In the genomic region with DNA sequence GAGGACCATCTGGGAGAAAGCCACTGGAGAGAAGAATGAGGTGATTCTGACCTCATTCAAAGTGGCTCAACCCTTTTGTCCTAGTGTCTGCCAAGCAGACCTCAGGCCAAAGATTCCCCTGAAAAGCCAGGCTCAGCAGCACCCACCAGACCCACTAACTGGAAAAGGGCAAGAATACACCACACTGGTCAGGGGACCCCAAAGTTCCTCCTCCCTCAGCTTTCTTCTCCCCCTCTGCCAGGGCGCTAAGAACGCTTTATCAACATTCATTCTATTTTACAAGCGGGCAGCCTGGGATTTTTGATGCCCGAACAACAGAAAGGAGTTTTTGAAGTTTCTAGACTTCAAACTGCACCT, we compare ENCODE assay signal across 22 cellular contexts. TPM values are rescaled to one million over a fixed set of nuclear protein-coding genes. Genes with fewer than 3 reads are reported as not detected.
DNase-seq lines count a peak whose midpoint lies in the region; ATAC-seq, FAIRE-seq and TF ChIP-seq lines count a peak whose summit lies in the region.
"Had no signal": no experiment of that assay in that cellular context is flagged by ENCODE, and none has a peak within 500 bp of the region (broad histone marks: within the 10 kb centered on the region; RNA-seq: fewer than 3 reads in every experiment).

No MANE protein-coding gene starts in this region.

- no peak overlapping the region for H3K9ac ChIP-seq in HepG2 (ENCODE audit: insufficient read depth, low read depth, low read length)
- peak overlapping the region; percentile 73 for H3K9ac ChIP-seq in skeletal muscle satellite cell (ENCODE audit: low read depth, low read length)

- 10% methylated on average over 4 of the region's 4 CpGs for WGBS in HepG2 (ENCODE audit: low lambda C conversion rate)

- CTCF ChIA-PET in HepG2 (lab: Yijun Ruan, JAX; ENCODE audit: low intra/inter-chr PET ratio, low total read pairs), result no interaction called here

- H3K9me3 ChIP-seq in HAP-1, result no peaks in the 10 kb centered on the region
- no peaks in the 10 kb centered on the region for H3K9me3 ChIP-seq in HepG2 (ENCODE audit: low read length)
- no peaks in the 10 kb centered on the region for H3K9me3 ChIP-seq in skeletal muscle satellite cell (replicated peaks; ENCODE audit: low read length)
- H3K9me3 ChIP-seq: ovary, right atrium auricular region, transverse colon had no signal

- BruUV-seq in HepG2 (replicated peaks; lab: Mats Ljungman, UMichigan), result no TSS peak

- ATAC-seq in HepG2, result peak; percentile 17
- ATAC-seq in GM18519 (IDR thresholded peaks at IDR 0.05; ENCODE audit: low FRiP score, unreplicated experiment), result no peak
- ATAC-seq in HG02870 (IDR thresholded peaks at IDR 0.05; ENCODE audit: unreplicated experiment), result no peak
- ATAC-seq: Right ventricle myocardium inferior had no signal

- FAIRE-seq in HepG2 (lab: Jason Lieb, UNC), result no peak

- TF ChIP-seq RAD21 in HepG2 (CRISPR knock-in tag; IDR thresholded peaks at IDR 0.05), result no peak

- H3K4me3 ChIP-seq in HAP-1, result peak overlapping the region; percentile 21
- peak overlapping the region; percentile 44 for H3K4me3 ChIP-seq in brain microvascular endothelial cell (ENCODE audit: low read depth, low read length)
- no peak overlapping the region for H3K4me3 ChIP-seq in HepG2 (replicated peaks in 1 of 3; ENCODE audit: insufficient read depth in 1 of 3, low read depth in 2 of 3, low read length in 3 of 3)
- peak overlapping the region; percentile 67 for H3K4me3 ChIP-seq in skeletal muscle satellite cell (ENCODE audit: low read length)
- H3K4me3 ChIP-seq: hepatocyte, lung, ovary, transverse colon had no signal

- TF ChIP-seq EP300 in HepG2 (IDR thresholded peaks at IDR 0.05; ENCODE audit: low read depth in 2 of 2, low read length in 2 of 2) (no peak), HepG2 (CRISPR knock-in tag; IDR thresholded peaks at IDR 0.05; ENCODE audit: borderline replicate concordance) (no peak)

- no peak for DNase-seq in HAP-1 (ENCODE audit: low spot score in 2 of 2)
- DNase-seq in brain microvascular endothelial cell, result no peak
- DNase-seq in HepG2 (ENCODE audit: low spot score), result no peak
- no peak for DNase-seq in NCI-H2081 (lab: John Stamatoyannopoulos, UW)
- DNase-seq: activated CD4-positive, alpha-beta memory T cell treated with anti-CD3 and anti-CD28 coated beads, Interleukin-2, amount 10 ng/mL, durations not matched to agents 7 days and 5 days; activated effector memory CD4-positive, alpha-beta T cell treated with Interleukin-2 at 50 U/mL for 16 hours; CD4-positive, CD25-positive, alpha-beta regulatory T cell; HCEC 1CT; NCI-H2029; OCI-M1; ovary; SW 1271; transverse colon had no signal

- H4K20me1 ChIP-seq in HepG2 (ENCODE audit: insufficient read depth, low read length), result no peaks in the 10 kb centered on the region; the same call in 1 of the 2 replicates

- H3K79me2 ChIP-seq in HepG2 (ENCODE audit: insufficient read depth, low read length), result no peaks in the 10 kb centered on the region
- H3K79me2 ChIP-seq: hepatocyte had no signal

- TF ChIP-seq CTCF in brain microvascular endothelial cell (IDR thresholded peaks at IDR 0.05; ENCODE audit: low read depth, low read length, missing control alignments) (no peak), HepG2 (CRISPR knock-in tag; IDR thresholded peaks at IDR 0.05) (no peak)

- in situ Hi-C loops in HAP-1 (cut with MboI; ENCODE audit: low sequenced_read_pairs) (no loop called here), brain microvascular endothelial cell (cut with HindIII; ENCODE audit: low pct_ligation_motif_present, low sequenced_read_pairs) (no loop called here), HepG2 (cut with HindIII; ENCODE audit: extremely low pct_ligation_motif_present, low pct_unique_long_range_greater_than_20kb) (no loop called here)

- POLR2A ChIA-PET in HepG2 (lab: Yijun Ruan, JAX), result no interaction called here

- no peak for TF ChIP-seq POLR2A in HepG2 (IDR thresholded peaks at IDR 0.05; ENCODE audit: insufficient read depth in 1 of 2, low read depth in 2 of 2, low read length in 2 of 2)

- no peak overlapping the region for H2AFZ ChIP-seq in HepG2 (ENCODE audit: low read length)
- H2AFZ ChIP-seq: hepatocyte had no signal

- no peak overlapping the region for H3K27ac ChIP-seq in brain microvascular endothelial cell
- H3K27ac ChIP-seq in HepG2 (ENCODE audit: extremely low read length, insufficient read depth, low read length), result no peak overlapping the region
- H3K27ac ChIP-seq: hepatocyte, ovary, right atrium auricular region, transverse colon had no signal

- H3K27me3 ChIP-seq in HAP-1 (ENCODE audit: low read depth) (peaks cover 6% of the 10 kb centered on the region), brain microvascular endothelial cell (replicated peaks) (peaks cover 77% of the 10 kb centered on the region), HepG2 (ENCODE audit: control insufficient read depth in 1 of 2, insufficient read depth in 2 of 2, low read length in 2 of 2) (peaks cover 18 to 80% of the 10 kb centered on the region in 2 experiments; a peak in 4 of 5 replicates), skeletal muscle satellite cell (ENCODE audit: control insufficient read depth, insufficient read depth, low read length) (no peaks in the 10 kb centered on the region)
- H3K27me3 ChIP-seq: ovary had no signal

- H3K4me1 ChIP-seq in HAP-1, result peaks cover 21% of the 10 kb centered on the region
- H3K4me1 ChIP-seq in HepG2 (ENCODE audit: insufficient read depth, low read length), result no peaks in the 10 kb centered on the region
- H3K4me1 ChIP-seq in skeletal muscle satellite cell (ENCODE audit: control insufficient read depth, insufficient read depth, low read length), result peaks cover 26% of the 10 kb centered on the region

- H3K36me3 ChIP-seq in HAP-1 (replicated peaks) (no peaks in the 10 kb centered on the region), brain microvascular endothelial cell (replicated peaks) (no peaks in the 10 kb centered on the region), HepG2 (replicated peaks in 1 of 2; ENCODE audit: control insufficient read depth in 1 of 2, insufficient read depth in 2 of 2, low read length in 2 of 2) (no peaks in the 10 kb centered on the region), skeletal muscle satellite cell (ENCODE audit: insufficient read depth, low read length) (no peaks in the 10 kb centered on the region)
- H3K36me3 ChIP-seq: ovary, right atrium auricular region, transverse colon had no signal

- intact Hi-C loops in HepG2 (cut with micrococcal nuclease; ENCODE audit: unreplicated experiment), result no loop called here

- H3K4me2 ChIP-seq in HepG2 (ENCODE audit: low read depth, low read length), result no peak overlapping the region
- H3K4me2 ChIP-seq in skeletal muscle satellite cell (ENCODE audit: low read length), result peak overlapping the region; percentile 83

TF ChIP-seq in HepG2, 621 proteins besides CTCF, POLR2A, EP300 and RAD21:
- TF ChIP-seq POLR2G (IDR thresholded peaks at IDR 0.05; ENCODE audit: low read depth, low read length), result no peak
- 0 out of 2 replicates have a peak, but pooled peaks have one; percentile 65 for TF ChIP-seq EZH2 (conservative IDR thresholded peaks at IDR 0.05; ENCODE audit: low read depth, low read length)
TF ChIP-seq in HepG2: peak in this region for 1.

RNA-seq across cellular contexts. Expression of gene PAX3, which starts 7.3 kb away (rescaled TPM):
- not detected in 2 replicates for total RNA-seq in HepG2 (2016; rRNA removed; fragmentation: Illumina TruSeq; extraction: Trizol)
- total RNA-seq in HepG2 (2016; cell fraction: cytosol; rRNA removed; fragmentation: Illumina TruSeq; extraction: Trizol; ENCODE audit: low read depth), result not detected in 2 replicates
- total RNA-seq in HepG2 (2016; cell fraction: insoluble cytoplasmic fraction; rRNA removed; fragmentation: Illumina TruSeq; extraction: Trizol), result not detected in 2 replicates
- total RNA-seq in HepG2 (2016; cell fraction: membrane; rRNA removed; fragmentation: Illumina TruSeq; extraction: Trizol), result not detected in 2 replicates
- not detected in 2 replicates for total RNA-seq in HepG2 (2016; cell fraction: nucleus; rRNA removed; fragmentation: Illumina TruSeq; extraction: Trizol)
- polyA plus RNA-seq in HepG2 (2011; rRNA removed), result 0.07 TPM in 1 of 2 replicates, not detected in the other
- polyA plus RNA-seq in HepG2 (2011; cell fraction: cytosol; rRNA removed), result not detected in 2 replicates
- not detected in 2 replicates for polyA plus RNA-seq in HepG2 (2011; cell fraction: nucleus; rRNA removed)
- polyA plus RNA-seq in HepG2 (2012), result not detected in 2 replicates
- polyA plus RNA-seq in HepG2 (2016; cell fraction: cytosol; fragmentation: Illumina TruSeq; extraction: Trizol; ENCODE audit: low read depth), result not detected in 2 replicates
- polyA plus RNA-seq in HepG2 (2016; cell fraction: insoluble cytoplasmic fraction; fragmentation: Illumina TruSeq; extraction: Trizol; ENCODE audit: low read depth), result not detected in 2 replicates
- not detected in 2 replicates for polyA plus RNA-seq in HepG2 (2016; cell fraction: membrane; fragmentation: Illumina TruSeq; extraction: Trizol; ENCODE audit: low read depth)
- not detected in 2 replicates for polyA plus RNA-seq in HepG2 (2016; cell fraction: nucleus; fragmentation: Illumina TruSeq; extraction: Trizol; ENCODE audit: insufficient read depth, low read depth)
- polyA minus RNA-seq in HepG2 (2011; rRNA and poly(A)+ RNA removed; ENCODE audit: low replicate concordance), result not detected in 2 replicates
- not detected in 2 replicates for polyA minus RNA-seq in HepG2 (2011; cell fraction: cytosol; rRNA and poly(A)+ RNA removed)
- polyA minus RNA-seq in HepG2 (2011; cell fraction: nucleus; rRNA and poly(A)+ RNA removed), result not detected in 2 replicates
- under 0.01 and 0.44 TPM in 2 replicates for total RNA-seq in skeletal muscle satellite cell (2012; rRNA removed)
- total RNA-seq: activated CD4-positive, alpha-beta memory T cell treated with anti-CD3 and anti-CD28 coated beads, Interleukin-2, amount 10 ng/mL, durations not matched to agents 7 days and 5 days; CD4-positive, CD25-positive, alpha-beta regulatory T cell; dermis microvascular lymphatic vessel endothelial cell; hepatocyte; kidney epithelial cell; lung; ovary; Right ventricle myocardium inferior; transverse colon had no signal
- polyA plus RNA-seq: CD4-positive, CD25-positive, alpha-beta regulatory T cell; hepatocyte; lung; ovary had no signal

Comparison
In these comparisons a context has a peak if more than half of its experiments do, and no peak if none do; other contexts are left out.
1. H3K4me3 ChIP-seq: peak in HAP-1 (single experiment), brain microvascular endothelial cell (single experiment) and skeletal muscle satellite cell (single experiment); none in HepG2 (0 of 3).